In genomic region chr4:63851496-63851895, GRCh38 we compare ENCODE assay signal across 32 cellular contexts.
"Had no signal": no experiment of that assay in that cellular context is flagged by ENCODE, and none has a peak within 500 bp of the region (broad histone marks: within the 10 kb centered on the region; RNA-seq: fewer than 3 reads in every experiment).

No MANE protein-coding gene starts in this region.

- H3K36me3 ChIP-seq: adrenal gland, ascending aorta, brain microvascular endothelial cell, breast epithelium, cardiac muscle cell had no signal

- H3K4me1 ChIP-seq: adrenal gland, ascending aorta, body of pancreas, breast epithelium had no signal

- ATAC-seq: activated naive CD8-positive, alpha-beta T cell treated with anti-CD3 and anti-CD28 coated beads, Interleukin-2, amount 50 U/mL, for 24 hours; activated T-cell treated with anti-CD3 and anti-CD28 coated beads, Interleukin-2, amount 50 U/mL, for 4 hours; activated T-cell treated with anti-CD3 and anti-CD28 coated beads, Interleukin-2, amount 50 U/mL, for 72 hours; activated T-helper 17 cell treated with anti-CD3 and anti-CD28 coated beads, Interleukin-2, amount 50 U/mL, for 72 hours; body of pancreas had no signal

- DNase-seq: activated effector memory CD4-positive, alpha-beta T cell treated with anti-CD3 and anti-CD28 coated beads, Interleukin-2, amount 50 U/mL, for 16 hours; activated effector memory CD4-positive, alpha-beta T cell treated with Interleukin-2 at 50 U/mL for 16 hours; activated gamma-delta T cell; activated gamma-delta T cell treated with Interleukin-2 at 50 U/mL for 16 hours; activated naive CD4-positive, alpha-beta T cell; activated naive CD4-positive, alpha-beta T cell treated with anti-CD3 and anti-CD28 coated beads for 36 hours; activated naive CD4-positive, alpha-beta T cell treated with anti-CD3 and anti-CD28 coated beads, Interleukin-2, amount 10 ng/mL, durations not matched to agents 7 days and 5 days; activated naive CD4-positive, alpha-beta T cell treated with anti-CD3 and anti-CD28 coated beads, Interleukin-2, amount 50 U/mL, for 16 hours; activated naive CD4-positive, alpha-beta T cell treated with Interleukin-2 at 50 U/mL for 16 hours; activated naive CD8-positive, alpha-beta T cell treated with anti-CD3 and anti-CD28 coated beads for 36 hours; activated naive CD8-positive, alpha-beta T cell treated with anti-CD3 and anti-CD28 coated beads, Interleukin-2, amount 10 ng/mL, durations not matched to agents 7 days and 5 days; activated naive CD8-positive, alpha-beta T cell treated with anti-CD3 and anti-CD28 coated beads, Interleukin-2, amount 50 U/mL, for 24 hours; activated T-cell treated with anti-CD3 and anti-CD28 coated beads, Interleukin-2, amount 50 U/mL, for 24 hours; activated T-cell treated with anti-CD3 and anti-CD28 coated beads, Interleukin-2, amount 50 U/mL, for 4 hours; activated T-cell treated with anti-CD3 and anti-CD28 coated beads, Interleukin-2, amount 50 U/mL, for 48 hours; activated T-cell treated with anti-CD3 and anti-CD28 coated beads, Interleukin-2, amount 50 U/mL, for 72 hours; adrenal gland; amniotic stem cell; amygdala; anterior cingulate cortex; aorta; body of pancreas; brain microvascular endothelial cell; caudate nucleus; central memory CD4-positive, alpha-beta T cell; cerebellar nuclear complex had no signal

- H3K4me3 ChIP-seq: adrenal gland, ascending aorta, body of pancreas, breast epithelium, cardiac muscle cell had no signal

- H3K27ac ChIP-seq: adrenal gland, ascending aorta, body of pancreas, brain microvascular endothelial cell, breast epithelium, cardiac muscle cell had no signal

- H3K9me3 ChIP-seq: adrenal gland, ascending aorta, body of pancreas, breast epithelium had no signal

- H3K27me3 ChIP-seq: adrenal gland, ascending aorta, body of pancreas, brain microvascular endothelial cell, breast epithelium, cardiac muscle cell had no signal

- FAIRE-seq: astrocyte, bronchial epithelial cell had no signal
